17 cellular contexts compared by ENCODE assay signal in genomic region chr14:70391493-70392391, GRCh38. TPM values are rescaled to one million over a fixed set of nuclear protein-coding genes. Genes with fewer than 3 reads are reported as not detected.
DNase-seq lines count a peak whose midpoint lies in the region; ATAC-seq, FAIRE-seq and TF ChIP-seq lines count a peak whose summit lies in the region.
"Had no signal": no experiment of that assay in that cellular context is flagged by ENCODE, and none has a peak within 500 bp of the region (broad histone marks: within the 10 kb centered on the region; RNA-seq: fewer than 3 reads in every experiment).

No MANE protein-coding gene starts in this region.

- peak; percentile 53 for FAIRE-seq in colon (lab: Jason Lieb, UNC)

- H3K9me3 Mint-ChIP-seq in GM23338, result peaks cover 2% of the 10 kb centered on the region; the same call in 1 of the 3 replicates
- H3K9me3 Mint-ChIP-seq in progenitor cell of endocrine pancreas (ENCODE audit: low read depth), result peaks cover 5% of the 10 kb centered on the region
- H3K9me3 Mint-ChIP-seq: IgD-negative memory B cell had no signal

- H2AFZ ChIP-seq in GM23338, result no peak overlapping the region
- H2AFZ ChIP-seq: GM23248 had no signal

- no peak overlapping the region for H3K4me3 ChIP-seq in GM23338
- H3K4me3 ChIP-seq: BLaER1 treated with 17β-estradiol and CSF1 and Interleukin-3, amounts not matched to agents 10 nM and 100 nM; GM23248 had no signal

- H3K27me3 Mint-ChIP-seq in GM23338 (ENCODE audit: insufficient read depth, low read depth, poor library complexity) (no peaks in the 10 kb centered on the region), progenitor cell of endocrine pancreas (no peaks in the 10 kb centered on the region)
- H3K27me3 Mint-ChIP-seq: IgD-negative memory B cell had no signal

- H3K4me2 ChIP-seq in GM23338, result peak overlapping the region; percentile 24

- peak overlapping the region; percentile 11; the same call in 1 of the 2 replicates for H3K27ac ChIP-seq in GM23338 (ENCODE audit: low read depth)
- H3K27ac ChIP-seq: BLaER1 treated with 17β-estradiol and CSF1 and Interleukin-3, amounts not matched to agents 10 nM and 100 nM; GM23248 had no signal

- H4K20me1 ChIP-seq in GM23338 (replicated peaks; ENCODE audit: insufficient read depth), result 0 out of 2 replicates have a peak, but pooled peaks cover 5% of the 10 kb centered on the region
- H4K20me1 ChIP-seq: BLaER1 treated with 17β-estradiol and CSF1 and Interleukin-3, amounts not matched to agents 10 nM and 100 nM had no signal

- H3F3A ChIP-seq in GM23338 (replicated peaks; ENCODE audit: low read depth), result no peaks in the 10 kb centered on the region

- ATAC-seq in GM23338, result no peak
- peak; percentile 34 for ATAC-seq in left lobe of liver
- no peak for ATAC-seq in GM18505 (IDR thresholded peaks at IDR 0.05; ENCODE audit: unreplicated experiment)
- no peak for ATAC-seq in HG03469 (IDR thresholded peaks at IDR 0.05; ENCODE audit: unreplicated experiment)

- H3K27ac Mint-ChIP-seq in GM23338 (peak overlapping the region; percentile 38), progenitor cell of endocrine pancreas (peak overlapping the region; percentile 85)
- H3K27ac Mint-ChIP-seq: IgD-negative memory B cell had no signal

- peak; percentile 40 for DNase-seq in GM23338 (ENCODE audit: low spot score)
- DNase-seq in left lobe of liver (ENCODE audit: low spot score), result no peak
- no peak for DNase-seq in progenitor cell of endocrine pancreas (ENCODE audit: low spot score, unreplicated experiment)
- DNase-seq in stimulated activated CD4-positive, alpha-beta T cell treated with anti-CD3 and anti-CD28 coated beads, Interleukin-4, amount 100 ng/mL, for 4 hours, result no peak
- DNase-seq in mesenteric fat pad (ENCODE audit: low spot score), result no peak
- DNase-seq: DMS79 treated with DMSO at 0.1 percent for 48 hours; GM23248; NCI-H187 treated with DMSO at 0.1 percent for 48 hours; NCI-H446; NCI-H69; NK-92 treated with Interleukin-12 subunit alpha and Interleukin-12 subunit beta, amount 100 ng/mL, for 24 hours; RPMI8226 had no signal

- H3K4me3 Mint-ChIP-seq in GM23338 (no peak overlapping the region), progenitor cell of endocrine pancreas (ENCODE audit: low read depth) (no peak overlapping the region)
- H3K4me3 Mint-ChIP-seq: IgD-negative memory B cell had no signal

- H3K79me2 ChIP-seq in GM23338 (replicated peaks; ENCODE audit: insufficient read depth), result peaks cover 38% of the 10 kb centered on the region

- peaks cover 21% of the 10 kb centered on the region for H3K36me3 Mint-ChIP-seq in GM23338 (ENCODE audit: low read depth)
- peaks cover 16% of the 10 kb centered on the region for H3K36me3 Mint-ChIP-seq in progenitor cell of endocrine pancreas (ENCODE audit: insufficient read depth)

- peaks cover 18% of the 10 kb centered on the region for H3K4me1 ChIP-seq in GM23338 (ENCODE audit: insufficient read depth)

- peaks cover 13% of the 10 kb centered on the region for H3K4me1 Mint-ChIP-seq in GM23338
- H3K4me1 Mint-ChIP-seq in progenitor cell of endocrine pancreas (ENCODE audit: low read depth), result peaks cover 26% of the 10 kb centered on the region

- TF ChIP-seq POLR2A in GM18505 (IDR thresholded peaks at IDR 0.05; ENCODE audit: borderline replicate concordance, extremely low read depth, insufficient read depth, insufficient read length), result no peak

- H3K9me2 ChIP-seq in GM23338 (ENCODE audit: insufficient read depth), result no peaks in the 10 kb centered on the region

- no peaks in the 10 kb centered on the region for H3K36me3 ChIP-seq in GM23338 (ENCODE audit: insufficient read depth)

- no peaks in the 10 kb centered on the region for H3K27me3 ChIP-seq in GM23338 (ENCODE audit: insufficient read depth)
- H3K27me3 ChIP-seq: BLaER1 treated with 17β-estradiol and CSF1 and Interleukin-3, amounts not matched to agents 10 nM and 100 nM had no signal

- TF ChIP-seq CTCF in GM23338 (conservative IDR thresholded peaks at IDR 0.05; ENCODE audit: low read depth in 2 of 2) (no peak), progenitor cell of endocrine pancreas (IDR thresholded peaks at IDR 0.05; ENCODE audit: unreplicated experiment) (no peak)

TF ChIP-seq in GM23338, 12 proteins besides CTCF, POLR2A, EP300 and RAD21 (continues in another document):
- TF ChIP-seq REST (IDR thresholded peaks at IDR 0.05; ENCODE audit: unreplicated experiment) (no peak), CREB1 (CRISPR knock-in tag; IDR thresholded peaks at IDR 0.05; ENCODE audit: low read depth) (no peak), EZH2phosphoT487 (IDR thresholded peaks at IDR 0.05; ENCODE audit: unreplicated experiment) (no peak), NANOG (IDR thresholded peaks at IDR 0.05; ENCODE audit: borderline replicate concordance) (no peak)

RNA-seq across cellular contexts. Expression of gene SYNJ2BP, which starts 25.1 kb away (rescaled TPM):
- 22.3 and 24.2 TPM in 2 replicates for total RNA-seq in GM23338 (2014; rRNA removed; shearing (Covaris generic))
- polyA plus RNA-seq in GM23338 (2016; fragmentation: Nextera tagmentation; extraction: Ambion mirVana), result 36.4 and 48.2 TPM in 2 replicates
- 22.2 TPM for total RNA-seq in left lobe of liver
- total RNA-seq in progenitor cell of endocrine pancreas, result 39.8 and 43.1 TPM in 2 replicates
- total RNA-seq in mesenteric fat pad, result 23.9 TPM

RNA-seq across cellular contexts. Expression of gene COX16, which starts 32.3 kb away (rescaled TPM):
- 41.5 and 44.0 TPM in 2 replicates for total RNA-seq in GM23338 (2014; rRNA removed; shearing (Covaris generic))
- polyA plus RNA-seq in GM23338 (2016; fragmentation: Nextera tagmentation; extraction: Ambion mirVana), result 238 and 247 TPM in 2 replicates
- total RNA-seq in left lobe of liver (18.9 TPM), progenitor cell of endocrine pancreas (58.7 and 63.0 TPM in 2 replicates), mesenteric fat pad (25.3 TPM)
